8 cellular contexts compared by ENCODE assay signal in the genomic region with DNA sequence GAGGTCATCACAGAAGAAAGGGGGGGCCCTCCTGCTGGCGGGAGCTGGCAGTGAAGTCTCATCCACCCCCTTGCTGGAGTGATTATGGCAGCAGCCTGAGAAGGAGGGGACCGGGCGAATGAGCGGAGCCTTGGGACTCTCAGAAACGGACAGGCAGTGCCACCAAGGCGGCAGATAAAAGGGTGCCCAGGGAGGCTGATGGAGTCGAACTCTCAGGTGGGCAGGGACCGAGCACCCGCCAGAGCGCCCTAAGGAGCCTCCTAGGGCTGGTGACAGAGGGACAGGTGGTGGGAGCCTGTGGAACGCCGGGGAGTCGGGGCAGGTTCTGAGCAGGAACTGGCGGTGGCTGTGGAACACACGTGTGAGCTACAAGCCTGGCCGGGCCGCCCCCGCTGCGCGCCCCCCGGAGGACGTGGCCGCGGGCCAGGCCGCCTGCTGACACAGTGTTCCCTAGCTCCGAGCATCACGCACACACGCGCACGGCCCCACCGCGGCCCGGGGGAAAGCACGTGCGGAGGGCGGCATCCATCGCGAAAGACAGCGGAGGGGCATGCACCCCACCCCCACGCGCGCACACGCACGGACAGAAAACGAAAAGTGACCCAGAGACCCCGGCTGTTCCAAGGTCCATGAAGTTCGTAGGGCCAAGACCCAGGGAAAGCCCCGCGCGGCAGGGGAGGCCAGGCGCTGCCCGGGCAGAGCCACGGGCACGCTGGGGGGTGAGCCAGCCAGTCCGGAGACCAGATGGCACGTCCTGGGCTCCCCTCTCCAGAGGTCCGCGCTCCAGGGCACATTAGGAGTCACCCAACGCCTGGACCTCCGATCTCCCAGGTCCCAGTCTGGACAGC. TPM values are rescaled to one million over a fixed set of nuclear protein-coding genes. Genes with fewer than 3 reads are reported as not detected.
A peak's percentile ranks its signal among the peaks of the same experiment; 100 is the strongest.
DNase-seq lines count a peak whose midpoint lies in the region; ATAC-seq, FAIRE-seq and TF ChIP-seq lines count a peak whose summit lies in the region.

No MANE protein-coding gene starts in this region.

- intact Hi-C loops in right lobe of liver (cut with DNase I): no loop called here

- no peak for TF ChIP-seq CTCF in D721Med (IDR thresholded peaks at IDR 0.05; ENCODE audit: insufficient read depth, missing control alignments)
- TF ChIP-seq CTCF in right lobe of liver (IDR thresholded peaks at IDR 0.05): no peak

- H3K9me3 ChIP-seq in right lobe of liver: no peaks in the 10 kb centered on the region

- H3K27ac ChIP-seq in right lobe of liver: peak overlapping the region in 2 of 3 donors; percentile 21 to 81

- H3K4me1 ChIP-seq in right lobe of liver: peaks cover 0 to 36% (median 0%) of the 10 kb centered on the region in 4 donors

- H3K27me3 ChIP-seq in right lobe of liver: no peaks in the 10 kb centered on the region

- H3K36me3 ChIP-seq in right lobe of liver: no peaks in the 10 kb centered on the region

- ATAC-seq in GM19455 (IDR thresholded peaks at IDR 0.05; ENCODE audit: unreplicated experiment) (peak; percentile 32), right lobe of liver (peak; percentile 48 to 71 (median 68))

- DNase-seq in D721Med (ENCODE audit: insufficient read length, low spot score) (peak; percentile 56), HK-2 (ENCODE audit: unreplicated experiment) (peak; percentile 16), SW480 (ENCODE audit: low spot score) (peak; percentile 69), cerebellum (ENCODE audit: low spot score) (peak; percentile 24), right lobe of liver (peak in 2 of 3 donors; percentile 63 to 65), NCI-H446 treated with DMSO at 0.1 percent for 48 hours (lab: John Stamatoyannopoulos, UW) (no peak)
- peak in 2 of 3 donors; percentile 22 to 29 for DNase-seq in stimulated activated CD4-positive, alpha-beta T cell treated with anti-CD3 and anti-CD28 coated beads, TNF-alpha, amount 100 ng/mL, for 48 hours (ENCODE audit: low read depth in 3 of 3)

- TF ChIP-seq POLR2A in right lobe of liver (IDR thresholded peaks at IDR 0.05): no peak

- peak overlapping the region; percentile 65 to 68 (median 66) for H3K4me3 ChIP-seq in right lobe of liver

- whole genome bisulfite sequencing in right lobe of liver (ENCODE audit: insufficient coverage, low coverage, low lambda C conversion rate, missing lambda C conversion rate): no CpG with 5 or more reads among the region's 60 CpGs

- no peak for FAIRE-seq in D721Med (lab: Jason Lieb, UNC)

RNA-seq across cellular contexts. Expression of a gene that starts 1.0 kb away (rescaled TPM):
- total RNA-seq in cerebellum (3.3 TPM), right lobe of liver (10 to 100 TPM in 2 of 6 experiments, 1 to 10 TPM in 4; 2.3 to 37.1 (median 6.0) TPM)

RNA-seq across cellular contexts. Expression of a gene that starts 38.8 kb away (rescaled TPM):
- total RNA-seq in cerebellum (137 TPM), right lobe of liver (10 to 100 TPM; 70.9 to 94.5 (median 83.9) TPM)

RNA-seq across cellular contexts. Expression of a gene that starts 38.9 kb away (rescaled TPM):
- total RNA-seq in cerebellum (13.2 TPM), right lobe of liver (100 to 1,000 TPM in 4 of 6 experiments, 10 to 100 TPM in 2; 36.6 to 216 (median 124) TPM)

RNA-seq across cellular contexts. Expression of a gene that starts 53.1 kb away (rescaled TPM):
- total RNA-seq in cerebellum (not detected), right lobe of liver (under 1 TPM in 2 of 6 experiments, not detected in 4; 0.20 to 1.00 TPM)
